9 cellular contexts compared by ENCODE assay signal in genomic region chr11:68215087-68215445, GRCh38. TPM values are rescaled to one million over a fixed set of nuclear protein-coding genes. Genes with fewer than 3 reads are reported as not detected.
A peak's percentile ranks its signal among the peaks of the same experiment; 100 is the strongest.
DNase-seq lines count a peak whose midpoint lies in the region; ATAC-seq, FAIRE-seq and TF ChIP-seq lines count a peak whose summit lies in the region.
"Had no signal": no experiment of that assay in that cellular context is flagged by ENCODE, and none has a peak within 500 bp of the region (broad histone marks: within the 10 kb centered on the region; RNA-seq: fewer than 3 reads in every experiment).

No MANE protein-coding gene starts in this region.

- FAIRE-seq in H54 (lab: Jason Lieb, UNC) = no peak

- intact Hi-C loops in Caco-2 (cut with micrococcal nuclease; ENCODE audit: unreplicated experiment) = no loop called here

- H3K36me3 Mint-ChIP-seq in Caco-2 (ENCODE audit: insufficient read depth, unreplicated experiment) = peaks cover 30% of the 10 kb centered on the region
- H3K36me3 Mint-ChIP-seq in activated naive CD8-positive, alpha-beta T cell = no peaks in the 10 kb centered on the region
- H3K36me3 Mint-ChIP-seq in progenitor cell of endocrine pancreas (ENCODE audit: insufficient read depth) = no peaks in the 10 kb centered on the region

- H3K4me3 Mint-ChIP-seq in Caco-2 (ENCODE audit: unreplicated experiment) = peak overlapping the region; percentile 86
- H3K4me3 Mint-ChIP-seq in activated naive CD8-positive, alpha-beta T cell = peak overlapping the region; percentile 85
- H3K4me3 Mint-ChIP-seq in progenitor cell of endocrine pancreas (ENCODE audit: low read depth) = peak overlapping the region; percentile 72

- ATAC-seq in GM19023 (IDR thresholded peaks at IDR 0.05; ENCODE audit: unreplicated experiment) (no peak), HG03135 (IDR thresholded peaks at IDR 0.05; ENCODE audit: unreplicated experiment) (no peak)

- H3K4me1 ChIP-seq in Caco-2 = peaks cover 13% of the 10 kb centered on the region

- TF ChIP-seq POLR2A in H54 (IDR thresholded peaks at IDR 0.05; ENCODE audit: low read depth, low read length) = no peak

- H3K4me3 ChIP-seq in Caco-2 (ENCODE audit: low read depth, low read length) = no peak overlapping the region

- DNase-seq in Caco-2 = no peak
- peak; percentile 38 for DNase-seq in NCI-H69 (lab: John Stamatoyannopoulos, UW)
- no peak for DNase-seq in progenitor cell of endocrine pancreas (ENCODE audit: low spot score, unreplicated experiment)
- no peak for DNase-seq in GF-D8 (lab: John Stamatoyannopoulos, UW)
- DNase-seq in H54 (ENCODE audit: insufficient read length, low spot score) = no peak

- H3K27me3 Mint-ChIP-seq in Caco-2 (ENCODE audit: insufficient read depth, unreplicated experiment) (no peaks in the 10 kb centered on the region), progenitor cell of endocrine pancreas (peaks cover 18% of the 10 kb centered on the region)
- no peaks in the 10 kb centered on the region for H3K27me3 Mint-ChIP-seq in activated naive CD8-positive, alpha-beta T cell

- H3K27ac Mint-ChIP-seq in Caco-2 (ENCODE audit: unreplicated experiment) (peak overlapping the region; percentile 43), progenitor cell of endocrine pancreas (peak overlapping the region; percentile 95)
- peak overlapping the region; percentile 80 for H3K27ac Mint-ChIP-seq in activated naive CD8-positive, alpha-beta T cell

- POLR2A ChIA-PET in Caco-2 (lab: Charles Lee) = interaction anchor here (1.9 kb wide), 1 partner anchor 83 kb away, joined by 4 read pairs; no protein-coding TSS in a partner anchor

- H3K27me3 ChIP-seq in Caco-2 (replicated peaks; ENCODE audit: control insufficient read depth, insufficient read depth, low read length) = no peaks in the 10 kb centered on the region

- no peaks in the 10 kb centered on the region for H3K9me3 Mint-ChIP-seq in Caco-2 (ENCODE audit: unreplicated experiment)
- no peaks in the 10 kb centered on the region for H3K9me3 Mint-ChIP-seq in activated naive CD8-positive, alpha-beta T cell (ENCODE audit: low read depth)
- H3K9me3 Mint-ChIP-seq in progenitor cell of endocrine pancreas (ENCODE audit: low read depth) = no peaks in the 10 kb centered on the region

- no peaks in the 10 kb centered on the region for H3K36me3 ChIP-seq in Caco-2 (ENCODE audit: control insufficient read depth, insufficient read depth, low read length)

- CTCF ChIA-PET in Caco-2 (lab: Charles Lee) = no interaction called here

- TF ChIP-seq CTCF in Caco-2 (IDR thresholded peaks at IDR 0.05; ENCODE audit: insufficient read depth in 1 of 2, low read depth in 1 of 2, low read length in 1 of 2, severe bottlenecking in 1 of 2, unreplicated experiment in 1 of 2) (no peak), progenitor cell of endocrine pancreas (IDR thresholded peaks at IDR 0.05; ENCODE audit: unreplicated experiment) (no peak)

- no peaks in the 10 kb centered on the region for H3K9me3 ChIP-seq in Caco-2
- H3K9me3 ChIP-seq: SJSA1 had no signal

- no TSS peak for BruUV-seq in Caco-2 (replicated peaks; lab: Mats Ljungman, UMichigan)

- H3K4me1 Mint-ChIP-seq in Caco-2 (ENCODE audit: low read depth, unreplicated experiment) = peaks cover 24% of the 10 kb centered on the region
- H3K4me1 Mint-ChIP-seq in activated naive CD8-positive, alpha-beta T cell (ENCODE audit: low read depth) = peaks cover 35% of the 10 kb centered on the region
- peaks cover 24% of the 10 kb centered on the region for H3K4me1 Mint-ChIP-seq in progenitor cell of endocrine pancreas (ENCODE audit: low read depth)

RNA-seq across cellular contexts. Expression of gene KMT5B, which starts 2.0 kb away (rescaled TPM):
- total RNA-seq in Caco-2 (2022) (89.1 and 91.2 TPM in 2 replicates), progenitor cell of endocrine pancreas (67.5 and 68.7 TPM in 2 replicates)

RNA-seq across cellular contexts. Expression of gene C11orf24, which starts 56.7 kb away (rescaled TPM):
- total RNA-seq in Caco-2 (2022) = 79.8 and 83.2 TPM in 2 replicates
- 35.1 and 35.3 TPM in 2 replicates for total RNA-seq in progenitor cell of endocrine pancreas

Comparison
In these comparisons a context has a peak if more than half of its experiments do, and no peak if none do; other contexts are left out.
1. H3K27ac Mint-ChIP-seq: peak in every context shown above with its lines; median percentile 95 in progenitor cell of endocrine pancreas; 80 in activated naive CD8-positive, alpha-beta T cell; 43 in Caco-2.